Comparison of ENCODE assay signal across 10 cellular contexts in genomic region chr11:102559839-102560238, GRCh38. TPM values are rescaled to one million over a fixed set of nuclear protein-coding genes. Genes with fewer than 3 reads are reported as not detected.
DNase-seq lines count a peak whose midpoint lies in the region; ATAC-seq, FAIRE-seq and TF ChIP-seq lines count a peak whose summit lies in the region.
"Had no signal": no experiment of that assay in that cellular context is flagged by ENCODE, and none has a peak within 500 bp of the region (broad histone marks: within the 10 kb centered on the region; RNA-seq: fewer than 3 reads in every experiment).

No MANE protein-coding gene starts in this region.

- H3K23ac ChIP-seq in mesenchymal stem cell (ENCODE audit: low read length in 2 of 2): no peak overlapping the region

- H3K4ac ChIP-seq in mesenchymal stem cell (ENCODE audit: low read depth in 1 of 2, low read length in 2 of 2): no peak overlapping the region

- no peak overlapping the region for H2BK12ac ChIP-seq in mesenchymal stem cell (ENCODE audit: low read length in 2 of 2)

- intact Hi-C loops in left lung (cut with DNase I): no loop called here

- no peaks in the 10 kb centered on the region for H3K36me3 ChIP-seq in left lung
- H3K36me3 ChIP-seq in mesenchymal stem cell (ENCODE audit: control insufficient read depth in 1 of 2, insufficient read depth in 2 of 2, low read depth in 1 of 2, low read length in 2 of 2): no peaks in the 10 kb centered on the region

- no peak for TF ChIP-seq POLR2A in GM12891 (IDR thresholded peaks at IDR 0.05; ENCODE audit: low read depth, low read length)

- FAIRE-seq in GM12891 (lab: Jason Lieb, UNC): peak; percentile 79

- H2BK15ac ChIP-seq in mesenchymal stem cell (ENCODE audit: low read depth, poor library complexity, severe bottlenecking): no peak overlapping the region

- H3K9ac ChIP-seq in mesenchymal stem cell (ENCODE audit: low read length): no peak overlapping the region

- H2BK120ac ChIP-seq in mesenchymal stem cell (ENCODE audit: low read depth, low read length): no peak overlapping the region

- H3K27me3 ChIP-seq in HL-60 (ENCODE audit: insufficient read depth, poor library complexity, severe bottlenecking): no peaks in the 10 kb centered on the region
- no peaks in the 10 kb centered on the region for H3K27me3 ChIP-seq in left lung
- H3K27me3 ChIP-seq in mesenchymal stem cell (ENCODE audit: control insufficient read depth in 1 of 2, insufficient read depth in 1 of 2, low read length in 2 of 2): no peaks in the 10 kb centered on the region

- no peak overlapping the region for H4K91ac ChIP-seq in mesenchymal stem cell (ENCODE audit: low read length)

- no peak for DNase-seq in GM12891 (ENCODE audit: insufficient read length, low spot score)
- DNase-seq in HL-60 (ENCODE audit: low read depth in 1 of 2, low spot score in 1 of 2): no peak
- no peak for DNase-seq in left lung
- DNase-seq in mesenchymal stem cell: no peak
- DNase-seq in NCI-H1436 (lab: John Stamatoyannopoulos, UW): no peak
- DNase-seq in activated effector memory CD4-positive, alpha-beta T cell treated with Interleukin-2 at 50 U/mL for 16 hours: no peak
- no peak for DNase-seq in activated CD4-positive, alpha-beta T cell treated with anti-CD3 and anti-CD28 coated beads, Interleukin-2, amount 50 U/mL, for 4 hours
- DNase-seq: T1000 had no signal

- no peak overlapping the region for H2AK5ac ChIP-seq in mesenchymal stem cell (ENCODE audit: low read length, severe bottlenecking)

- ATAC-seq in GM21528 (IDR thresholded peaks at IDR 0.05; ENCODE audit: low FRiP score, unreplicated experiment) (peak; percentile 51), left lung (peak; percentile 46)

- no peaks in the 10 kb centered on the region for H3K79me1 ChIP-seq in mesenchymal stem cell (replicated peaks; ENCODE audit: low read length, poor library complexity, severe bottlenecking)

- H4K8ac ChIP-seq in mesenchymal stem cell (ENCODE audit: low read length): no peak overlapping the region

- no peak overlapping the region for H3K18ac ChIP-seq in mesenchymal stem cell (ENCODE audit: low read depth in 1 of 2, low read length in 2 of 2)

- no peak overlapping the region for H3K4me3 ChIP-seq in HL-60 (replicated peaks; ENCODE audit: insufficient read depth, low read length)
- no peak overlapping the region for H3K4me3 ChIP-seq in left lung
- no peak overlapping the region for H3K4me3 ChIP-seq in mesenchymal stem cell (ENCODE audit: insufficient read depth in 1 of 2, low read depth in 1 of 2, low read length in 2 of 2)

- no peak overlapping the region for H2AFZ ChIP-seq in mesenchymal stem cell (ENCODE audit: low read depth, low read length)

- TF ChIP-seq CTCF in HL-60 (IDR thresholded peaks at IDR 0.05; ENCODE audit: insufficient read depth, low read length) (no peak), left lung (IDR thresholded peaks at IDR 0.05) (no peak)

- peaks cover 11 to 22% of the 10 kb centered on the region in 2 donors for H3K4me1 ChIP-seq in left lung
- peaks cover 3% of the 10 kb centered on the region for H3K4me1 ChIP-seq in mesenchymal stem cell (ENCODE audit: control insufficient read depth, insufficient read depth, low read depth, low read length)

- H3K9me3 ChIP-seq in left lung (no peaks in the 10 kb centered on the region), mesenchymal stem cell (ENCODE audit: control insufficient read depth, low read length) (no peaks in the 10 kb centered on the region)

- no peak overlapping the region for H2BK5ac ChIP-seq in mesenchymal stem cell (ENCODE audit: low read depth, low read length, poor library complexity, severe bottlenecking)

- no peak overlapping the region for H3K14ac ChIP-seq in mesenchymal stem cell (ENCODE audit: low read length in 2 of 2)

- no peak overlapping the region for H3K4me2 ChIP-seq in mesenchymal stem cell (ENCODE audit: low read length, poor library complexity, severe bottlenecking)

- H3K27ac ChIP-seq in HL-60 (replicated peaks): peak overlapping the region; percentile 60
- H3K27ac ChIP-seq in left lung: peak overlapping the region; percentile 31 to 75
- no peak overlapping the region for H3K27ac ChIP-seq in mesenchymal stem cell (ENCODE audit: low read length, poor library complexity, severe bottlenecking)

TF ChIP-seq in GM12891, 5 proteins besides CTCF, POLR2A, EP300 and RAD21:
- TF ChIP-seq TAF1 (IDR thresholded peaks at IDR 0.05; ENCODE audit: low read depth, low read length) (no peak), POLR2AphosphoS5 (IDR thresholded peaks at IDR 0.05; ENCODE audit: low read depth, low read length) (no peak), POU2F2 (IDR thresholded peaks at IDR 0.05; ENCODE audit: low read depth, low read length) (peak; percentile 57; the same call in 1 of the 2 replicates), SPI1 (IDR thresholded peaks at IDR 0.05; ENCODE audit: low read depth, low read length) (no peak)

RNA-seq across cellular contexts. Expression of gene MMP7, which starts 29.3 kb away (rescaled TPM):
- 14.5 TPM for polyA plus RNA-seq in GM12891 (2012; ENCODE audit: low read depth, missing spikeins)
- 100 to 1,000 TPM in 1 of 2 donors, 10 to 100 TPM in 1; 13.8 to 136 TPM for total RNA-seq in left lung
- not detected for polyA plus RNA-seq in mesenchymal stem cell (2013, experiment 1 of 2)
- polyA plus RNA-seq in mesenchymal stem cell (2013, experiment 2 of 2): not detected
- total RNA-seq: HT1080 had no signal
